Comparison of ENCODE assay signal across 17 cellular contexts in the genomic region with DNA sequence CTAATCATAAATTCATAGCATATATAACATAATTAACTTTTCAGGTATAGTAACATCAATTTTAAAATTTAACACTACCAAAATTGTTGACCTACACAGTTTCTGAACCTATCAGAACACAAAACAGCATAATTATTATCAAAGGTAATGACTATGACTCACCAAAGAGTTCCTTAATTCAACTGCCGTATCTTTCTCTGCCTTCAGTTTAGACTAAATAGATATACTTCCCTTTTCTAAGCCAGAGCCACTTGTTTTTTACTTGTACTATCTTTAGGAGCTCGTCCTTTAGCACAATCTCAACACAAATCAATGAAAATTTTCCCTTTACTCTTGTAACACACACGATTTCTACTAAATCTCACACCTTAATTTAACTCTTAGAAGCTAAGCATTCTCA. TPM values are rescaled to one million over a fixed set of nuclear protein-coding genes. Genes with fewer than 3 reads are reported as not detected.
DNase-seq lines count a peak whose midpoint lies in the region; ATAC-seq, FAIRE-seq and TF ChIP-seq lines count a peak whose summit lies in the region.
"Had no signal": no experiment of that assay in that cellular context is flagged by ENCODE, and none has a peak within 500 bp of the region (broad histone marks: within the 10 kb centered on the region; RNA-seq: fewer than 3 reads in every experiment).

No MANE protein-coding gene starts in this region.

- no peaks in the 10 kb centered on the region for H3K79me2 ChIP-seq in astrocyte (ENCODE audit: insufficient read depth, low read length)

- H3K9me3 Mint-ChIP-seq in astrocyte (ENCODE audit: unreplicated experiment), result no peaks in the 10 kb centered on the region
- no peaks in the 10 kb centered on the region for H3K9me3 Mint-ChIP-seq in immature natural killer cell
- H3K9me3 Mint-ChIP-seq: activated T-helper 17 cell treated with anti-CD3 and anti-CD28 coated beads, Interleukin-2, amount 50 U/mL, for 72 hours; effector memory CD8-positive, alpha-beta T cell had no signal

- intact Hi-C loops in left lung (cut with DNase I), result no loop called here

- TF ChIP-seq CTCF in NB4 (IDR thresholded peaks at IDR 0.05; ENCODE audit: low read depth, low read length) (no peak), astrocyte (IDR thresholded peaks at IDR 0.05; ENCODE audit: insufficient read depth, low read depth, low read length) (no peak), left lung (IDR thresholded peaks at IDR 0.05) (no peak), foreskin fibroblast (IDR thresholded peaks at IDR 0.05; ENCODE audit: low read depth, low read length) (no peak)

- FAIRE-seq in astrocyte (lab: Jason Lieb, UNC), result no peak
- FAIRE-seq: keratinocyte had no signal

- no peak overlapping the region for H3K4me3 Mint-ChIP-seq in astrocyte (ENCODE audit: unreplicated experiment)
- H3K4me3 Mint-ChIP-seq in immature natural killer cell, result no peak overlapping the region
- H3K4me3 Mint-ChIP-seq: activated T-helper 17 cell treated with anti-CD3 and anti-CD28 coated beads, Interleukin-2, amount 50 U/mL, for 72 hours; effector memory CD8-positive, alpha-beta T cell had no signal

- H3K27ac ChIP-seq in astrocyte (ENCODE audit: low read depth, low read length) (no peak overlapping the region), left lung (peak overlapping the region in 1 of 2 donors; percentile 7)
- H3K27ac ChIP-seq: suprapubic skin had no signal

- TF ChIP-seq POLR2A in NB4 (IDR thresholded peaks at IDR 0.05; ENCODE audit: extremely low read depth, insufficient read length), result no peak

- H3K4me1 Mint-ChIP-seq in astrocyte (ENCODE audit: low read depth, unreplicated experiment) (peaks cover 4% of the 10 kb centered on the region), immature natural killer cell (no peaks in the 10 kb centered on the region)
- H3K4me1 Mint-ChIP-seq: activated T-helper 17 cell treated with anti-CD3 and anti-CD28 coated beads, Interleukin-2, amount 50 U/mL, for 72 hours had no signal

- H3K4me3 ChIP-seq in NB4 (ENCODE audit: low read depth, low read length) (no peak overlapping the region), astrocyte (ENCODE audit: insufficient read depth, low read depth, low read length) (no peak overlapping the region), left lung (no peak overlapping the region), foreskin fibroblast (ENCODE audit: low read depth in 1 of 2, low read length in 2 of 2) (no peak overlapping the region)
- H3K4me3 ChIP-seq: suprapubic skin had no signal

- peak; percentile 42 for ATAC-seq in left lung
- ATAC-seq: activated T-helper 17 cell treated with anti-CD3 and anti-CD28 coated beads, Interleukin-2, amount 50 U/mL, for 72 hours; effector memory CD8-positive, alpha-beta T cell had no signal

- H3K36me3 Mint-ChIP-seq in astrocyte (ENCODE audit: low read depth, unreplicated experiment) (peaks cover 4% of the 10 kb centered on the region), immature natural killer cell (peaks cover 0 to 6% (median 0%) of the 10 kb centered on the region in 3 donors)

- no peaks in the 10 kb centered on the region for H3K27me3 Mint-ChIP-seq in astrocyte (ENCODE audit: low read depth, unreplicated experiment)
- H3K27me3 Mint-ChIP-seq in immature natural killer cell (ENCODE audit: low read depth in 3 of 3), result peaks cover 0 to 2% (median 0%) of the 10 kb centered on the region in 3 donors
- H3K27me3 Mint-ChIP-seq: activated T-helper 17 cell treated with anti-CD3 and anti-CD28 coated beads, Interleukin-2, amount 50 U/mL, for 72 hours; effector memory CD8-positive, alpha-beta T cell; progenitor cell of endocrine pancreas had no signal

- H3K4me1 ChIP-seq in astrocyte (ENCODE audit: insufficient read depth, low read length) (peaks cover 12% of the 10 kb centered on the region), left lung (peaks cover 0 to 19% of the 10 kb centered on the region in 2 donors)

- H3K9me3 ChIP-seq in astrocyte (ENCODE audit: insufficient read depth, low read depth, low read length), result no peaks in the 10 kb centered on the region
- no peaks in the 10 kb centered on the region for H3K9me3 ChIP-seq in left lung
- H3K9me3 ChIP-seq: suprapubic skin had no signal

- H3K36me3 ChIP-seq in astrocyte (ENCODE audit: insufficient read depth, low read length) (peaks cover 3% of the 10 kb centered on the region), left lung (no peaks in the 10 kb centered on the region)
- H3K36me3 ChIP-seq: suprapubic skin had no signal

- peak overlapping the region; percentile 8 for H3K4me2 ChIP-seq in astrocyte (ENCODE audit: low read length)

- DNase-seq in CD1c-positive myeloid dendritic cell (ENCODE audit: extremely low spot score) (peak; percentile 71), NB4 (ENCODE audit: low read depth) (peak; percentile 73), astrocyte (ENCODE audit: low read depth) (peak; percentile 20), left lung (no peak), foreskin fibroblast (no peak), immature natural killer cell (no peak), NCI-H748 treated with DMSO at 0.1 percent for 48 hours (lab: John Stamatoyannopoulos, UW) (no peak), NCI-H526 treated with DMSO at 0.1 percent for 48 hours (lab: John Stamatoyannopoulos, UW) (no peak)
- DNase-seq: effector memory CD8-positive, alpha-beta T cell; NCI-H1694; NCI-H524 treated with DMSO at 0.1 percent for 48 hours; stimulated activated CD4-positive, alpha-beta T cell treated with anti-CD3 and anti-CD28 coated beads, Interleukin-12 subunit alpha, Interleukin-12 subunit beta, amount 100 ng/mL, for 4 hours; T-helper 9 cell had no signal

- no peaks in the 10 kb centered on the region for H4K20me1 ChIP-seq in astrocyte (ENCODE audit: insufficient read depth, low read length)

- H3K27me3 ChIP-seq in astrocyte (ENCODE audit: insufficient read depth, low read length) (no peaks in the 10 kb centered on the region), left lung (no peaks in the 10 kb centered on the region)
- H3K27me3 ChIP-seq: suprapubic skin had no signal

- no peak overlapping the region for H3K9ac ChIP-seq in astrocyte (ENCODE audit: low read length)

- H3K27ac Mint-ChIP-seq in astrocyte (ENCODE audit: unreplicated experiment) (no peak overlapping the region), immature natural killer cell (no peak overlapping the region)
- H3K27ac Mint-ChIP-seq: activated T-helper 17 cell treated with anti-CD3 and anti-CD28 coated beads, Interleukin-2, amount 50 U/mL, for 72 hours; effector memory CD8-positive, alpha-beta T cell; progenitor cell of endocrine pancreas had no signal

- H2AFZ ChIP-seq in astrocyte (ENCODE audit: low read depth, low read length), result no peak overlapping the region

RNA-seq across cellular contexts. Expression of a gene that starts 54.4 kb away (rescaled TPM):
- total RNA-seq in astrocyte (66.7 and 74.6 TPM in 2 replicates), left lung (100 to 1,000 TPM in 1 of 2 donors, 10 to 100 TPM in 1; 73.4 to 105 TPM)
- polyA plus RNA-seq in immature natural killer cell, result 1 to 10 TPM; 1.4 to 8.9 (median 2.0) TPM

Comparison
In these comparisons a context has a peak if more than half of its experiments do, and no peak if none do; other contexts are left out.
1. DNase-seq: peak in CD1c-positive myeloid dendritic cell (single experiment), NB4 (single experiment) and astrocyte (single experiment); none in left lung (0 of 2), foreskin fibroblast (0 of 2), immature natural killer cell (0 of 3), NCI-H748 treated with DMSO at 0.1 percent for 48 hours (single experiment) and NCI-H526 treated with DMSO at 0.1 percent for 48 hours (single experiment).